ENCODE assay signal across 25 cellular contexts in genomic region chr4:22997358-22998224, GRCh38.
"Had no signal": no experiment of that assay in that cellular context is flagged by ENCODE, and none has a peak within 500 bp of the region (broad histone marks: within the 10 kb centered on the region; RNA-seq: fewer than 3 reads in every experiment).

No MANE protein-coding gene starts in this region.

- H3K4me1 ChIP-seq: Peyer's patch had no signal

- ATAC-seq: activated T-helper 17 cell treated with anti-CD3 and anti-CD28 coated beads, Interleukin-2, amount 50 U/mL, for 72 hours; T-cell had no signal

- DNase-seq: activated CD4-positive, alpha-beta memory T cell treated with anti-CD3 and anti-CD28 coated beads, Interleukin-2, amount 10 ng/mL, durations not matched to agents 7 days and 5 days; activated CD4-positive, alpha-beta T cell treated with anti-CD3 and anti-CD28 coated beads, Interleukin-2, amount 50 U/mL, for 1 hour; activated CD4-positive, CD25-positive, alpha-beta regulatory T cell; activated gamma-delta T cell; activated naive CD4-positive, alpha-beta T cell treated with anti-CD3 and anti-CD28 coated beads for 36 hours; activated T-cell treated with anti-CD3 and anti-CD28 coated beads for 4 hours; activated T-cell treated with anti-CD3 and anti-CD28 coated beads, Interleukin-2, amount 50 U/mL, for 48 hours; amygdala; NCI-H1092; NCI-H1417; NCI-H1694 treated with DMSO at 0.1 percent for 48 hours; NCI-H2081; NCI-H446 treated with DMSO at 0.1 percent for 48 hours; NCI-H524 treated with DMSO at 0.1 percent for 48 hours; NCI-H748 treated with DMSO at 0.1 percent for 48 hours; NK-92 treated with Interleukin-12 subunit alpha and Interleukin-12 subunit beta, amount 100 ng/mL, for 24 hours; Peyer's patch; Right ventricle myocardium superior; T-cell; T-helper 2 cell; T1000 had no signal

- FAIRE-seq: astrocyte had no signal

- H3K9me3 ChIP-seq: Peyer's patch had no signal

- H3K27ac ChIP-seq: Peyer's patch, RWPE1, VCaP had no signal

- H3K4me3 ChIP-seq: Peyer's patch had no signal
